ENCODE assay signal across 12 cellular contexts in genomic region chr14:69154779-69155178, GRCh38. TPM values are rescaled to one million over a fixed set of nuclear protein-coding genes. Genes with fewer than 3 reads are reported as not detected.
DNase-seq lines count a peak whose midpoint lies in the region; ATAC-seq and TF ChIP-seq lines count a peak whose summit lies in the region.
"Had no signal": no experiment of that assay in that cellular context is flagged by ENCODE, and none has a peak within 500 bp of the region (broad histone marks: within the 10 kb centered on the region; RNA-seq: fewer than 3 reads in every experiment).

No MANE protein-coding gene starts in this region.

- no peak for ATAC-seq in HG03175 (IDR thresholded peaks at IDR 0.05; ENCODE audit: unreplicated experiment)
- no peak for ATAC-seq in GM18511 (IDR thresholded peaks at IDR 0.05; ENCODE audit: unreplicated experiment)
- ATAC-seq: activated T-cell treated with anti-CD3 and anti-CD28 coated beads, Interleukin-2, amount 50 U/mL, for 4 hours had no signal

- H3K36me3 ChIP-seq in H7 (replicated peaks; ENCODE audit: control insufficient read depth, insufficient read depth, low read length) (no peaks in the 10 kb centered on the region), adrenal gland (replicated peaks in 1 of 2) (no peaks in the 10 kb centered on the region), esophagus muscularis mucosa (no peaks in the 10 kb centered on the region)

- WGBS in adrenal gland, 4 donors, result 26 to 43% (median 28%) methylated on average over 4 of the region's 4 CpGs
- WGBS in esophagus muscularis mucosa, result 44% methylated on average over 4 of the region's 4 CpGs

- intact Hi-C loops in adrenal gland (cut with DNase I) (no loop called here), esophagus muscularis mucosa (cut with DNase I) (loop anchor here (5.0 kb wide), 1 partner anchor 38 kb away; the partner anchor contains the start of gene EXD2)

- H3K9me3 ChIP-seq in adrenal gland (replicated peaks in 1 of 3), result no peaks in the 10 kb centered on the region
- no peaks in the 10 kb centered on the region for H3K9me3 ChIP-seq in esophagus muscularis mucosa

- TF ChIP-seq CTCF in adrenal gland (IDR thresholded peaks at IDR 0.05) (peak in 3 of 6 experiments; percentile 19 to 31 (median 30)), esophagus muscularis mucosa (IDR thresholded peaks at IDR 0.05) (no peak)

- DNase-seq in AG08396 (ENCODE audit: low spot score), result peak; percentile 17
- DNase-seq in H7, result peak; percentile 55
- DNase-seq in adrenal gland, result peak; percentile 32 to 71 (median 57)
- peak; percentile 72 for DNase-seq in left kidney (ENCODE audit: low read depth, low spot score)
- no peak for DNase-seq in esophagus muscularis mucosa (ENCODE audit: extremely low spot score)
- no peak for DNase-seq in NCI-H187 treated with DMSO at 0.1 percent for 48 hours (lab: John Stamatoyannopoulos, UW)
- DNase-seq: activated T-cell treated with anti-CD3 and anti-CD28 coated beads, Interleukin-2, amount 50 U/mL, for 4 hours; cortex of kidney; NCI-H2029 treated with DMSO at 0.1 percent for 48 hours had no signal

- TF ChIP-seq EP300 in esophagus muscularis mucosa (IDR thresholded peaks at IDR 0.05), result no peak

- H3K27ac ChIP-seq in adrenal gland, result peak overlapping the region in 1 of 5 donors; percentile 13
- H3K27ac ChIP-seq in esophagus muscularis mucosa (replicated peaks in 1 of 4), result peak overlapping the region in 2 of 4 donors; percentile 10 to 97
- H3K27ac ChIP-seq: parathyroid adenoma had no signal

- H3K4me3 ChIP-seq in H7 (ENCODE audit: insufficient read depth, low read depth, low read length) (no peak overlapping the region), adrenal gland (no peak overlapping the region), esophagus muscularis mucosa (no peak overlapping the region)

- peak in 1 of 2 donors; percentile 73 for TF ChIP-seq POLR2A in adrenal gland (IDR thresholded peaks at IDR 0.05)
- no peak for TF ChIP-seq POLR2A in esophagus muscularis mucosa (IDR thresholded peaks at IDR 0.05; ENCODE audit: low read depth)

- H3K27me3 ChIP-seq in H7 (ENCODE audit: control insufficient read depth, insufficient read depth, low read length), result peaks cover 2% of the 10 kb centered on the region; the same call in 1 of the 2 replicates
- no peaks in the 10 kb centered on the region for H3K27me3 ChIP-seq in adrenal gland
- no peaks in the 10 kb centered on the region for H3K27me3 ChIP-seq in esophagus muscularis mucosa

- H3K4me1 ChIP-seq in adrenal gland (replicated peaks in 1 of 2) (peaks cover 0 to 20% of the 10 kb centered on the region in 2 donors), esophagus muscularis mucosa (peaks cover 13 to 27% (median 24%) of the 10 kb centered on the region in 4 donors)

RNA-seq across cellular contexts. Expression of gene DCAF5, which starts 1.9 kb away (rescaled TPM):
- 29.6 and 31.9 TPM in 2 replicates for total RNA-seq in H7 (2014; rRNA removed; shearing (Covaris generic))
- total RNA-seq in adrenal gland (10 to 100 TPM; 19.9 to 48.0 (median 38.0) TPM), esophagus muscularis mucosa (10 to 100 TPM; 37.4 to 67.1 (median 46.4) TPM)
- 10 to 100 TPM; 27.9 to 38.2 (median 34.1) TPM for polyA plus RNA-seq in adrenal gland

RNA-seq across cellular contexts. Expression of gene EXD2, which starts 36.5 kb away (rescaled TPM):
- total RNA-seq in H7 (2014; rRNA removed; shearing (Covaris generic)), result 23.2 and 27.6 TPM in 2 replicates
- total RNA-seq in adrenal gland, result 10 to 100 TPM; 11.2 to 23.0 (median 16.7) TPM
- polyA plus RNA-seq in adrenal gland, result 10 to 100 TPM in 1 of 3 donors, 1 to 10 TPM in 2; 6.4 to 13.0 (median 9.0) TPM
- total RNA-seq in esophagus muscularis mucosa, result 10 to 100 TPM; 19.7 to 34.2 (median 28.0) TPM

Comparison
In these comparisons a context has a peak if more than half of its experiments do, and no peak if none do; other contexts are left out.
1. DNase-seq: peak in AG08396 (single experiment), H7 (single experiment), adrenal gland (7 of 7) and left kidney (single experiment); none in esophagus muscularis mucosa (single experiment) and NCI-H187 treated with DMSO at 0.1 percent for 48 hours (single experiment).